Comparison of ENCODE assay signal across 18 cellular contexts in the genomic region with DNA sequence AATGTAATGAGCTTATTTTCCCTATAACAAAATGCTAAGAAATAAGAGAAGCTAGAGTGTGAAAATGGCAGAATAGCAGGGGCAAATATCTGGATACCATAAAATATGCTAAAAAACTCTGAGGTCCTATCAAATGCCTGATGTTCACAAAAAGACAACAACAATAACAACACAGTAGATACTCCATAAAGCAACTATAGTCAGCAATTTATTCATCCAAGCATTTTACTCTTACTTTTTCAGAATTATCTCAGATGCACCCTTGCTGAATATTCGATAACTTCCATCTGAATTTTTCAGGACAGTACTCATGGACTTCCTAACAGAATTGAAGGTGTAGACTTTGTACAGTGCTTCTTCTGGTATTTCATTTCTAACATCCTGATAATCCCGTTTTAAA.
DNase-seq lines count a peak whose midpoint lies in the region; ATAC-seq and FAIRE-seq lines count a peak whose summit lies in the region.
"Had no signal": no experiment of that assay in that cellular context is flagged by ENCODE, and none has a peak within 500 bp of the region (broad histone marks: within the 10 kb centered on the region; RNA-seq: fewer than 3 reads in every experiment).

No MANE protein-coding gene starts in this region.

- no peak for ATAC-seq in T-helper 17 cell
- no peak for ATAC-seq in memory B cell (ENCODE audit: low read depth)
- ATAC-seq: CD8-positive, alpha-beta T cell; GM23338; HCT116 had no signal

- no peaks in the 10 kb centered on the region for H3K9me3 ChIP-seq in T-helper 17 cell (ENCODE audit: control insufficient read depth, low read length, poor library complexity, severe bottlenecking)
- H3K9me3 ChIP-seq: BLaER1, Caco-2 had no signal

- DNase-seq in GM19239 (ENCODE audit: insufficient read length, low spot score): no peak
- no peak for DNase-seq in T-helper 17 cell
- no peak for DNase-seq in memory B cell (ENCODE audit: low spot score in 2 of 2)
- no peak for DNase-seq in iPS-NIHi7 (ENCODE audit: extremely low spot score)
- no peak for DNase-seq in kidney tubule cell (ENCODE audit: low spot score)
- no peak for DNase-seq in central memory CD4-positive, alpha-beta T cell
- DNase-seq: Caco-2; CD4-positive, CD25-positive, alpha-beta regulatory T cell; CD8-positive, alpha-beta T cell; DMS153; DND-41; H9 had no signal

- no peaks in the 10 kb centered on the region for H3K27me3 Mint-ChIP-seq in T-helper 17 cell
- H3K27me3 Mint-ChIP-seq in memory B cell: no peaks in the 10 kb centered on the region
- H3K27me3 Mint-ChIP-seq: B cell; CD4-positive, CD25-positive, alpha-beta regulatory T cell had no signal

- H3K9me3 Mint-ChIP-seq in memory B cell: no peaks in the 10 kb centered on the region
- H3K9me3 Mint-ChIP-seq: CD4-positive, CD25-positive, alpha-beta regulatory T cell; CD8-positive, alpha-beta T cell; GM23338; H9 had no signal

- H3K4me1 Mint-ChIP-seq in T-helper 17 cell: peaks cover 18% of the 10 kb centered on the region
- H3K4me1 Mint-ChIP-seq in memory B cell: peaks cover 18% of the 10 kb centered on the region
- H3K4me1 Mint-ChIP-seq: B cell, GM23338, H9 had no signal

- H3K4me3 Mint-ChIP-seq in T-helper 17 cell (no peak overlapping the region), memory B cell (no peak overlapping the region)
- H3K4me3 Mint-ChIP-seq: B cell; CD4-positive, CD25-positive, alpha-beta regulatory T cell; CD8-positive, alpha-beta T cell; GM23338; H9 had no signal

- H3K36me3 Mint-ChIP-seq in T-helper 17 cell (ENCODE audit: low read depth) (peaks cover 9% of the 10 kb centered on the region), memory B cell (peaks cover 36% of the 10 kb centered on the region)

- FAIRE-seq in GM19239 (lab: Jason Lieb, UNC): peak; percentile 21
- FAIRE-seq: G401.6, GM12892 had no signal

- H3K27ac Mint-ChIP-seq in T-helper 17 cell (peak overlapping the region; percentile 62), memory B cell (peak overlapping the region; percentile 24)
- H3K27ac Mint-ChIP-seq: B cell; CD4-positive, CD25-positive, alpha-beta regulatory T cell; CD8-positive, alpha-beta T cell; GM23338; H9 had no signal
